Comparison of ENCODE assay signal across 7 cellular contexts in the genomic region with DNA sequence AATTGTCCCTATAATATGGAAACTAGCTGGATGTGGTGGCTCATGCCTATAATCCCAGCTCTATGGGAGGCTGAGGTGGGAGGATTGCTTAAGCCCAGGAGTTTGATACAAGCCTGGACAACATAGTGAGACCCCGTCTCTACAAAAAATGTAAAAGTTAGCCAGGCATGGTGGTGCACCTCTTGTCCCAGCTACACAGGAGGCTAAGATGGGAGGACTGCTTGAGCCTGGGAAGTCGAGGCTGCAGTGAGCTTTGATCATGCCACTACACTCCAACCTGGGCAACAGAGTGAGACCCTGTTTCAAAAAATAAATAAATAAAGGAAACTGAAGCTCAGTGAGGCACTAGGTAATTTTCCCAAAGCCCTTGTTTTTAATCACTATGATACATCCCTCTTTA.
"Had no signal": no experiment of that assay in that cellular context is flagged by ENCODE, and none has a peak within 500 bp of the region (broad histone marks: within the 10 kb centered on the region; RNA-seq: fewer than 3 reads in every experiment).

No MANE protein-coding gene starts in this region.

- H3K4me3 ChIP-seq: K562 had no signal

- H3K27ac ChIP-seq: HL-60 had no signal

- DNase-seq: IMR-90, KBM-7, KG1 had no signal

- ATAC-seq: HepG2, K562 had no signal

- H3K27me3 Mint-ChIP-seq: IgD-negative memory B cell had no signal

- H3K9me3 Mint-ChIP-seq: IgD-negative memory B cell had no signal

- H3K4me3 Mint-ChIP-seq: IgD-negative memory B cell had no signal
